Comparison of ENCODE assay signal across 8 cellular contexts in genomic region chr3:129001101-129001816, GRCh38. TPM values are rescaled to one million over a fixed set of nuclear protein-coding genes. Genes with fewer than 3 reads are reported as not detected.
A peak's percentile ranks its signal among the peaks of the same experiment; 100 is the strongest.
DNase-seq lines count a peak whose midpoint lies in the region; ATAC-seq and TF ChIP-seq lines count a peak whose summit lies in the region.

Gene EFCC1, plus strand, starts transcription at chr3:129001304. Its CDS starts 325 bp downstream, at chr3:129001629.

- peak within 1 kb of the TSS; percentile 46 for H3K9ac ChIP-seq in mesendoderm (ENCODE audit: low read length)

- peak; percentile 73 to 91 for ATAC-seq in upper lobe of left lung (ENCODE audit: low FRiP score in 2 of 2)
- ATAC-seq in GM19351 (IDR thresholded peaks at IDR 0.05; ENCODE audit: unreplicated experiment) = no peak

- H3K4ac ChIP-seq in mesendoderm (ENCODE audit: low read depth, low read length) = no peak within 1 kb of the TSS

- H2BK120ac ChIP-seq in mesendoderm (ENCODE audit: low read depth, low read length) = no peak within 1 kb of the TSS

- no CpG with 5 or more reads among the region's 74 CpGs for WGBS in mesendoderm (ENCODE audit: extremely low coverage, insufficient coverage, low lambda C conversion rate)
- WGBS in upper lobe of left lung, 2 donors = 2% methylated on average over 59 of the region's 74 CpGs; no CpG with 5 or more reads in 1 of the 2 donors

- no peak for TF ChIP-seq CTCF in choroid plexus epithelial cell (conservative IDR thresholded peaks at IDR 0.05; ENCODE audit: low read depth, low read length)
- TF ChIP-seq CTCF in upper lobe of left lung (IDR thresholded peaks at IDR 0.05) = no peak

- H3K9me3 ChIP-seq in upper lobe of left lung = no peaks in the 10 kb centered on the region

- no peak within 1 kb of the TSS for H3K18ac ChIP-seq in mesendoderm (ENCODE audit: low read length)

- peak within 1 kb of the TSS; percentile 89 for H3K23ac ChIP-seq in mesendoderm (ENCODE audit: low read length)

- no peaks in the 10 kb centered on the region for H3K36me3 ChIP-seq in mesendoderm (ENCODE audit: control insufficient read depth, insufficient read depth, low read length)
- H3K36me3 ChIP-seq in upper lobe of left lung = no peaks in the 10 kb centered on the region

- H3K27ac ChIP-seq in mesendoderm (ENCODE audit: low read depth, low read length) = no peak within 1 kb of the TSS
- H3K27ac ChIP-seq in upper lobe of left lung = peak within 1 kb of the TSS; percentile 79 to 88 (median 86)

- H2BK5ac ChIP-seq in mesendoderm (ENCODE audit: low read length) = no peak within 1 kb of the TSS

- in situ Hi-C loops in KBM-7 (cut with MboI; ENCODE audit: low pct_unique_long_range_greater_than_20kb, low sequenced_read_pairs) = no loop called here

- H3K4me3 ChIP-seq in choroid plexus epithelial cell (ENCODE audit: low read depth, low read length) = peak within 1 kb of the TSS; percentile 29
- H3K4me3 ChIP-seq in mesendoderm (ENCODE audit: low read length) = peak within 1 kb of the TSS; percentile 28
- peak within 1 kb of the TSS; percentile 43 to 85 (median 64) for H3K4me3 ChIP-seq in upper lobe of left lung

- H2AK5ac ChIP-seq in mesendoderm (ENCODE audit: low read length) = no peak within 1 kb of the TSS

- H3K79me2 ChIP-seq in mesendoderm (ENCODE audit: control insufficient read depth, insufficient read depth, low read length) = no peaks in the 10 kb centered on the region

- H3K4me1 ChIP-seq in mesendoderm (ENCODE audit: control insufficient read depth, low read depth, low read length) (peaks cover 2% of the 10 kb centered on the region), upper lobe of left lung (peaks cover 43 to 66% (median 53%) of the 10 kb centered on the region in 4 donors)

- no peak within 1 kb of the TSS for H4K5ac ChIP-seq in mesendoderm (ENCODE audit: low read length)

- peak in 3 of 4 donors; percentile 42 to 52 (median 47) for TF ChIP-seq POLR2A in upper lobe of left lung (IDR thresholded peaks at IDR 0.05)

- H3K79me1 ChIP-seq in mesendoderm (ENCODE audit: low read length) = no peaks in the 10 kb centered on the region

- H2BK15ac ChIP-seq in mesendoderm (replicated peaks; ENCODE audit: low read depth) = no peak within 1 kb of the TSS

- H3K27me3 ChIP-seq in mesendoderm (ENCODE audit: insufficient read depth, low read length, poor library complexity) = peaks cover 46% of the 10 kb centered on the region
- peaks cover 0 to 23% (median 14%) of the 10 kb centered on the region in 4 donors for H3K27me3 ChIP-seq in upper lobe of left lung

- peak within 1 kb of the TSS; percentile 62 for H3K56ac ChIP-seq in mesendoderm (ENCODE audit: low read length)

- H3K4me2 ChIP-seq in mesendoderm (ENCODE audit: low read length) = peak within 1 kb of the TSS; percentile 84

- peak; percentile 55 for DNase-seq in stimulated activated CD4-positive, alpha-beta T cell treated with anti-CD3 and anti-CD28 coated beads, Interleukin-15, amount 100 ng/mL, for 24 hours
- no peak for DNase-seq in stimulated activated CD4-positive, alpha-beta T cell treated with anti-CD3 and anti-CD28 coated beads, Interleukin-4, amount 100 ng/mL, for 24 hours
- DNase-seq in choroid plexus epithelial cell (ENCODE audit: low read depth) (no peak), mesendoderm (peak; percentile 34), upper lobe of left lung (peak; percentile 47 to 91), KBM-7 (no peak), HCEC 1CT (no peak)

- H4K8ac ChIP-seq in mesendoderm (ENCODE audit: low read depth, low read length) = no peak within 1 kb of the TSS

- no peak for TF ChIP-seq EP300 in upper lobe of left lung (IDR thresholded peaks at IDR 0.05)

RNA-seq across cellular contexts. Expression of gene EFCC1, which starts in this region (rescaled TPM):
- polyA plus RNA-seq in mesendoderm (2013, experiment 1 of 2) = not detected
- polyA plus RNA-seq in mesendoderm (2013, experiment 2 of 2) = not detected
- total RNA-seq in upper lobe of left lung = 10 to 100 TPM in 3 of 6 donors, 1 to 10 TPM in 3; 3.1 to 20.6 (median 11.4) TPM

Comparison
In these comparisons a context has a peak if more than half of its experiments do, and no peak if none do; other contexts are left out.
1. DNase-seq: peak in stimulated activated CD4-positive, alpha-beta T cell treated with anti-CD3 and anti-CD28 coated beads, Interleukin-15, amount 100 ng/mL, for 24 hours (single experiment), mesendoderm (single experiment) and upper lobe of left lung (2 of 2); none in stimulated activated CD4-positive, alpha-beta T cell treated with anti-CD3 and anti-CD28 coated beads, Interleukin-4, amount 100 ng/mL, for 24 hours (single experiment), choroid plexus epithelial cell (single experiment), KBM-7 (single experiment) and HCEC 1CT (single experiment).
2. Peak in every context shown above with its lines, with median percentiles within 50 percentile points of each other: H3K4me3 ChIP-seq.